In the genomic region with DNA sequence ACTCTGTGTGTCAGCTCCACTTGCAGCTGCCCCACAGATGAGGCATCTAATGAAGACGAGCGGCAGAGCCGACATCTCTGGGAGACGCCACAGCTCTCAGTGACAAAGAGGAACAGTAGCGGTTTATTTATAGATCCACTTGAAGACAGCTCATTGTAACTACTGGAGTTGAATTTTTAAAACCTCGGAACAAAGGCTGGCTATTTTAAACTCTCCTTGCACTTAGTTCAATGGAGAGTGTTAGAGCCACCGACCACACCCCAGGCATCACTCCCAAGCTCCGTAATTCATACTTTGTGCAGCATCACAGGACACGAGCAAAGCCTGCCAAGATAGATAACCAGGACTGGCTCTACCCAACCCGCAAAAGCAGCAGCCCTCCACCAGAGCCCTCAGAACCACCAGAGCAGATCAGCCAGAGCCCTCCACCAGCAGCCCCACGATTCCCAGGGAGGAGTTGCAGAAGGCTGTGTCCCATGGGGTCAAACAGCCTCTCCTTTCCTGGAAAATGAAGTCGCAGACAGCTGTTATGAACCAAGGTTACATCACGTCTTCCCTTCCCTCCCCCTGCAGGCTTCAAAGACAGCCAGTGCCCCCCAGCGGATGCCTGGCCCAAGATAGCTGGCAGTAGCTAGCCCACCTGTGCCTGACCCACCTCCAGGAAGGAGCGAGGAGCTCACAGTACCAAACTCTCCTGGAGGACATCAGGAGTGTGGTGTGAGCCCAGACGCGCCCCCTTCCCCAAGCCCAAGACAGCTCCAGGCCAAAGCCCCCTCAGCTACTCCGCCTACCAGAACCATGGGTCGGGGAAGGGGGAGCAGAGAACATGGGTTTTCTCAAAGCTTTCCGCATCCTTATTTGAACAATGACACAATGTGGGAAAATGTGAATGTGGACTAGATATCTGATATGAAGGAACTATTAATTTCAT, we compare ENCODE assay signal across 10 cellular contexts. TPM values are rescaled to one million over a fixed set of nuclear protein-coding genes. Genes with fewer than 3 reads are reported as not detected.
A peak's percentile ranks its signal among the peaks of the same experiment; 100 is the strongest.
DNase-seq lines count a peak whose midpoint lies in the region; ATAC-seq, FAIRE-seq and TF ChIP-seq lines count a peak whose summit lies in the region.
"Had no signal": no experiment of that assay in that cellular context is flagged by ENCODE, and none has a peak within 500 bp of the region (broad histone marks: within the 10 kb centered on the region; RNA-seq: fewer than 3 reads in every experiment).

No MANE protein-coding gene starts in this region.

- TF ChIP-seq CTCF in brain (conservative IDR thresholded peaks at IDR 0.05), result peak in 1 of 2 experiments; percentile 13
- no peak for TF ChIP-seq CTCF in kidney (IDR thresholded peaks at IDR 0.05; ENCODE audit: borderline replicate concordance, extremely low read depth, insufficient read depth)
- TF ChIP-seq CTCF in testis (IDR thresholded peaks at IDR 0.05), result peak in 1 of 3 experiments; percentile 16

- H3K27me3 ChIP-seq in testis (no peaks in the 10 kb centered on the region), GM23248 (replicated peaks; ENCODE audit: insufficient read depth) (no peaks in the 10 kb centered on the region)

- intact Hi-C loops in kidney (cut with DNase I) (no loop called here), testis (cut with DNase I; ENCODE audit: low total_unique reads) (no loop called here)

- H3K36me3 ChIP-seq in kidney (ENCODE audit: control insufficient read depth in 1 of 2, insufficient read depth in 2 of 2, low read length in 2 of 2) (no peaks in the 10 kb centered on the region), testis (ENCODE audit: low read depth, missing control alignments) (no peaks in the 10 kb centered on the region), GM23248 (ENCODE audit: low read depth) (no peaks in the 10 kb centered on the region)

- no peaks in the 10 kb centered on the region for H3K27me3 Mint-ChIP-seq in brain

- no peaks in the 10 kb centered on the region for H4K20me1 ChIP-seq in GM23248 (ENCODE audit: insufficient read depth)

- H3K9me3 ChIP-seq in kidney (ENCODE audit: control insufficient read depth in 1 of 2, low read length in 2 of 2) (no peaks in the 10 kb centered on the region), testis (no peaks in the 10 kb centered on the region), GM23248 (ENCODE audit: low read depth) (no peaks in the 10 kb centered on the region)

- peak overlapping the region; percentile 70 to 99 (median 88) for H3K27ac Mint-ChIP-seq in brain
- H3K27ac Mint-ChIP-seq: activated T-helper 2 cell treated with anti-CD3 and anti-CD28 coated beads, Interferon-gamma antibody, Interleukin-2, Interleukin-4, amounts not matched to agents 10 μg/mL and 5 μg/mL and 100 μg/mL, durations not matched to agents 14 hours and 24 hours and 36 hours had no signal

- H3K9me2 ChIP-seq in GM23248 (ENCODE audit: insufficient read depth), result no peaks in the 10 kb centered on the region

- H3K9ac ChIP-seq in kidney (ENCODE audit: low read length in 2 of 2) (no peak overlapping the region), GM23248 (no peak overlapping the region)

- FAIRE-seq in kidney (lab: Jason Lieb, UNC), result no peak

- peaks cover 43% of the 10 kb centered on the region for H3K4me1 Mint-ChIP-seq in brain

- ATAC-seq in GM21526 (IDR thresholded peaks at IDR 0.05; ENCODE audit: low FRiP score, unreplicated experiment), result no peak
- no peak for ATAC-seq in GM21515 (IDR thresholded peaks at IDR 0.05; ENCODE audit: unreplicated experiment)

- WGBS in testis, 2 donors, result 49 to 54% methylated on average over 13 to 20 of the region's 20 CpGs
- WGBS in GM23248 (ENCODE audit: low coverage in 1 of 2, low lambda C conversion rate in 2 of 2, missing lambda C conversion rate in 2 of 2), 2 experiments, result 55 to 59% methylated on average over 19 of the region's 20 CpGs

- H3K9me3 Mint-ChIP-seq in brain, result no peaks in the 10 kb centered on the region
- H3K9me3 Mint-ChIP-seq: activated T-helper 2 cell treated with anti-CD3 and anti-CD28 coated beads, Interferon-gamma antibody, Interleukin-2, Interleukin-4, amounts not matched to agents 10 μg/mL and 5 μg/mL and 100 μg/mL, durations not matched to agents 14 hours and 24 hours and 36 hours had no signal

- H3K4me1 ChIP-seq in kidney (ENCODE audit: control insufficient read depth in 1 of 2, insufficient read depth in 1 of 2, low read depth in 1 of 2, low read length in 2 of 2), result peaks cover 0 to 2% of the 10 kb centered on the region in 2 donors
- peaks cover 18% of the 10 kb centered on the region for H3K4me1 ChIP-seq in testis
- H3K4me1 ChIP-seq in GM23248 (ENCODE audit: insufficient read depth), result no peaks in the 10 kb centered on the region

- peak overlapping the region in 1 of 2 donors; percentile 29 for H3K27ac ChIP-seq in kidney (ENCODE audit: low read depth in 2 of 2, low read length in 2 of 2)
- H3K27ac ChIP-seq in testis, result peak overlapping the region in 1 of 2 donors; percentile 25
- no peak overlapping the region for H3K27ac ChIP-seq in GM23248
- H3K27ac ChIP-seq: PC-9 had no signal

- H3F3A ChIP-seq in GM23248 (ENCODE audit: insufficient read depth), result no peaks in the 10 kb centered on the region

- H3K4me3 Mint-ChIP-seq in brain, result peak overlapping the region in 1 of 5 experiments; percentile 54

- H2AFZ ChIP-seq in GM23248, result no peak overlapping the region
- H2AFZ ChIP-seq: PC-9 had no signal

- no peaks in the 10 kb centered on the region for H3K79me2 ChIP-seq in GM23248 (ENCODE audit: insufficient read depth)

- H3K4me3 ChIP-seq in kidney (ENCODE audit: low read length in 2 of 2), result no peak overlapping the region
- H3K4me3 ChIP-seq in testis, result no peak overlapping the region
- no peak overlapping the region for H3K4me3 ChIP-seq in GM23248
- H3K4me3 ChIP-seq: PC-9 had no signal

- TF ChIP-seq POLR2A in testis (IDR thresholded peaks at IDR 0.05), result no peak

- H3K36me3 Mint-ChIP-seq in brain, result peaks cover 1% of the 10 kb centered on the region

- no peak overlapping the region for H3K4me2 ChIP-seq in GM23248 (ENCODE audit: unreplicated experiment)
- H3K4me2 ChIP-seq: PC-9 had no signal

- in situ Hi-C loops in GM23248 (cut with MboI), result no loop called here

- DNase-seq in NCI-H82 (lab: John Stamatoyannopoulos, UW), result peak; percentile 59
- no peak for DNase-seq in NCI-H82 treated with DMSO at 0.1 percent for 48 hours (lab: John Stamatoyannopoulos, UW; ENCODE audit: unreplicated experiment)
- peak; percentile 68 for DNase-seq in kidney
- DNase-seq in testis, result peak; percentile 37
- DNase-seq in GM23248, result no peak
- DNase-seq: PC-9 had no signal

RNA-seq across cellular contexts. Expression of a gene that starts 45.7 kb away (rescaled TPM):
- polyA plus RNA-seq in brain (ENCODE audit: insufficient read depth, low read depth, low replicate concordance), result 18.8 TPM
- total RNA-seq in kidney, result 2.2 TPM
- polyA plus RNA-seq in kidney (ENCODE audit: insufficient read depth, low read depth, low replicate concordance), result 2.5 TPM
- total RNA-seq in testis, result 10 to 100 TPM; 16.7 to 21.7 TPM
- polyA plus RNA-seq in testis (ENCODE audit: insufficient read depth, low read depth, low replicate concordance), result 36.1 TPM
- total RNA-seq in GM23248 (2014; rRNA removed; shearing (Covaris generic)), result 2.3 and 5.2 TPM in 2 replicates
- polyA plus RNA-seq in GM23248 (2016; fragmentation: Nextera tagmentation; extraction: Ambion mirVana), result 11.0 and 11.8 TPM in 2 replicates

RNA-seq across cellular contexts. Expression of a gene that starts 52.2 kb away (rescaled TPM):
- polyA plus RNA-seq in brain (ENCODE audit: insufficient read depth, low read depth, low replicate concordance), result 15.2 TPM
- total RNA-seq in kidney, result 19.8 TPM
- 10.1 TPM for polyA plus RNA-seq in kidney (ENCODE audit: insufficient read depth, low read depth, low replicate concordance)
- 10 to 100 TPM; 40.6 to 48.8 TPM for total RNA-seq in testis
- polyA plus RNA-seq in testis (ENCODE audit: insufficient read depth, low read depth, low replicate concordance), result 25.1 TPM
- total RNA-seq in GM23248 (2014; rRNA removed; shearing (Covaris generic)), result 12.4 and 17.7 TPM in 2 replicates
- 5.1 and 5.8 TPM in 2 replicates for polyA plus RNA-seq in GM23248 (2016; fragmentation: Nextera tagmentation; extraction: Ambion mirVana)

Comparison
In these comparisons a context has a peak if more than half of its experiments do, and no peak if none do; other contexts are left out.
1. DNase-seq: peak in NCI-H82 (single experiment), kidney (single experiment) and testis (single experiment); none in NCI-H82 treated with DMSO at 0.1 percent for 48 hours (single experiment) and GM23248 (single experiment).